In genomic region chr15:74201656-74202420, GRCh38 we compare ENCODE assay signal across 12 cellular contexts. TPM values are rescaled to one million over a fixed set of nuclear protein-coding genes. Genes with fewer than 3 reads are reported as not detected.
DNase-seq lines count a peak whose midpoint lies in the region; TF ChIP-seq lines count a peak whose summit lies in the region.
"Had no signal": no experiment of that assay in that cellular context is flagged by ENCODE, and none has a peak within 500 bp of the region (broad histone marks: within the 10 kb centered on the region; RNA-seq: fewer than 3 reads in every experiment).

No MANE protein-coding gene starts in this region.

- no peak overlapping the region for H2BK5ac ChIP-seq in mesendoderm (ENCODE audit: low read length)

- WGBS in mesendoderm (ENCODE audit: extremely low coverage, insufficient coverage, low lambda C conversion rate), result no CpG with 5 or more reads among the region's 8 CpGs

- no peaks in the 10 kb centered on the region for H3K79me2 ChIP-seq in mesendoderm (ENCODE audit: control insufficient read depth, insufficient read depth, low read length)

- H3K56ac ChIP-seq in mesendoderm (ENCODE audit: low read length), result peak overlapping the region; percentile 84

- peak overlapping the region; percentile 7 for H2AK5ac ChIP-seq in mesendoderm (ENCODE audit: low read length)

- H3K27ac ChIP-seq in KOPT-K1 (ENCODE audit: low read depth, low read length, poor library complexity, severe bottlenecking) (peak overlapping the region; percentile 93), mesendoderm (ENCODE audit: low read depth, low read length) (peak overlapping the region; percentile 46)
- H3K27ac ChIP-seq: right atrium auricular region had no signal

- H3K4me3 ChIP-seq in BE2C (ENCODE audit: low read depth, low read length) (peak overlapping the region; percentile 81), mesendoderm (ENCODE audit: low read length) (no peak overlapping the region)
- H3K4me3 ChIP-seq: right atrium auricular region had no signal

- no peak overlapping the region for H2BK120ac ChIP-seq in mesendoderm (ENCODE audit: low read depth, low read length)

- H3K4ac ChIP-seq in mesendoderm (ENCODE audit: low read depth, low read length), result no peak overlapping the region

- H3K4me2 ChIP-seq in mesendoderm (ENCODE audit: low read length), result peak overlapping the region; percentile 65

- H3K23ac ChIP-seq in mesendoderm (ENCODE audit: low read length), result no peak overlapping the region

- H3K79me1 ChIP-seq in mesendoderm (ENCODE audit: low read length), result no peaks in the 10 kb centered on the region

- H3K9ac ChIP-seq in mesendoderm (ENCODE audit: low read length), result peak overlapping the region; percentile 50

- H3K9me3 ChIP-seq in BE2C (no peaks in the 10 kb centered on the region), KOPT-K1 (ENCODE audit: insufficient read depth, low read length, poor library complexity, severe bottlenecking) (no peaks in the 10 kb centered on the region)
- H3K9me3 ChIP-seq: right atrium auricular region had no signal

- H3K18ac ChIP-seq in mesendoderm (ENCODE audit: low read length), result no peak overlapping the region

- H3K36me3 ChIP-seq in BE2C, result peaks cover 66% of the 10 kb centered on the region
- no peaks in the 10 kb centered on the region; the same call in 1 of the 2 replicates for H3K36me3 ChIP-seq in KOPT-K1 (ENCODE audit: insufficient read depth, low read length)
- no peaks in the 10 kb centered on the region for H3K36me3 ChIP-seq in mesendoderm (ENCODE audit: control insufficient read depth, insufficient read depth, low read length)
- H3K36me3 ChIP-seq: right atrium auricular region had no signal

- H4K5ac ChIP-seq in mesendoderm (ENCODE audit: low read length), result no peak overlapping the region

- DNase-seq in BE2C (peak; percentile 48), brain pericyte (ENCODE audit: low read depth, low spot score) (peak; percentile 95), mesendoderm (no peak), SIG-M5 treated with dmso at 0.1 percent for 504 hours (lab: John Stamatoyannopoulos, UW; ENCODE audit: unreplicated experiment) (no peak), hippocampal formation (lab: John Stamatoyannopoulos, UW) (no peak), COR-L47 (lab: John Stamatoyannopoulos, UW) (no peak)
- no peak for DNase-seq in activated CD4-positive, alpha-beta T cell treated with anti-CD3 and anti-CD28 coated beads, Interleukin-2, amount 50 U/mL, for 4 hours
- DNase-seq: NCI-H1048, T1000 had no signal

- H4K8ac ChIP-seq in mesendoderm (ENCODE audit: low read depth, low read length), result no peak overlapping the region

- no peak for TF ChIP-seq CTCF in BE2C (IDR thresholded peaks at IDR 0.05; ENCODE audit: low read depth, low read length)

- H3K27me3 ChIP-seq in BE2C (no peaks in the 10 kb centered on the region), mesendoderm (ENCODE audit: insufficient read depth, low read length, poor library complexity) (no peaks in the 10 kb centered on the region)
- H3K27me3 ChIP-seq: right atrium auricular region had no signal

- no peak overlapping the region for H2BK15ac ChIP-seq in mesendoderm (replicated peaks; ENCODE audit: low read depth)

- H3K4me1 ChIP-seq in BE2C (peaks cover 25% of the 10 kb centered on the region), mesendoderm (ENCODE audit: control insufficient read depth, low read depth, low read length) (peaks cover 13% of the 10 kb centered on the region)

RNA-seq across cellular contexts. Expression of gene STRA6, which starts 0.7 kb away (rescaled TPM):
- polyA plus RNA-seq in BE2C (2012; ENCODE audit: insufficient read depth, insufficient read length, low read depth), result 351 TPM
- 4.4 TPM for polyA plus RNA-seq in mesendoderm (2013, experiment 1 of 2)
- polyA plus RNA-seq in mesendoderm (2013, experiment 2 of 2), result 4.5 TPM
- polyA plus RNA-seq: liver had no signal

RNA-seq across cellular contexts. Expression of gene ISLR, which starts 28.3 kb away (rescaled TPM):
- polyA plus RNA-seq in BE2C (2012; ENCODE audit: insufficient read depth, insufficient read length, low read depth), result 42.0 TPM
- polyA plus RNA-seq in mesendoderm (2013, experiment 1 of 2), result 1.2 TPM
- 0.84 TPM for polyA plus RNA-seq in mesendoderm (2013, experiment 2 of 2)

RNA-seq across cellular contexts. Expression of gene CCDC33, which starts 34.3 kb away (rescaled TPM):
- 8.9 TPM for polyA plus RNA-seq in BE2C (2012; ENCODE audit: insufficient read depth, insufficient read length, low read depth)
- polyA plus RNA-seq in mesendoderm (2013, experiment 1 of 2), result 1.7 TPM
- 1.6 TPM for polyA plus RNA-seq in mesendoderm (2013, experiment 2 of 2)
- polyA plus RNA-seq: liver had no signal

Comparison
In these comparisons a context has a peak if more than half of its experiments do, and no peak if none do; other contexts are left out.
1. DNase-seq: peak in BE2C (single experiment) and brain pericyte (single experiment); none in mesendoderm (single experiment), SIG-M5 treated with dmso at 0.1 percent for 504 hours (single experiment), activated CD4-positive, alpha-beta T cell treated with anti-CD3 and anti-CD28 coated beads, Interleukin-2, amount 50 U/mL, for 4 hours (0 of 2), hippocampal formation (0 of 2) and COR-L47 (single experiment).